ENCODE assay signal across 24 cellular contexts in the genomic region with DNA sequence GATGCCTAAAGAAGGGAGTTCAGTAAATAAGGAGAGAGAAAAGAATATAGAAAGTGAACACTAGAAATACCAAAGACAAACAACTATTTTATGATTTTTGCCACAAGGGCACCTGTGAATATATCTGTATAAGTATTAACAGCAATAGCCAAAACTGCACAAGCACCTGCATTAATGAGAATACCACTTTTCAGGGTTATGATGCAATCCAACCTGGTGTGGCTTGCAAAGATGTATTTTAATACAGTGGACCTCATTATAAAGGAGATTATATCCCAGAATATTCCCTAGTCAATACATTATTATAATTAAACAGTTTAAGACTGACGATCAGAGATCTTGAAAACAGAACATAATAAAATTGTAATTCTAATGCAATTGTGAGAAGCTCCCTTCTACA. TPM values are rescaled to one million over a fixed set of nuclear protein-coding genes. Genes with fewer than 3 reads are reported as not detected.
DNase-seq lines count a peak whose midpoint lies in the region; ATAC-seq and TF ChIP-seq lines count a peak whose summit lies in the region.
"Had no signal": no experiment of that assay in that cellular context is flagged by ENCODE, and none has a peak within 500 bp of the region (broad histone marks: within the 10 kb centered on the region; RNA-seq: fewer than 3 reads in every experiment).

No MANE protein-coding gene starts in this region.

- H3K4ac ChIP-seq in IMR-90 (ENCODE audit: low read depth, low read length), result no peak overlapping the region

- in situ Hi-C loops in IMR-90 (cut with MboI; ENCODE audit: low sequenced_read_pairs) (no loop called here), GM23248 (cut with MboI) (no loop called here)

- H3K4me3 ChIP-seq in IMR-90 (ENCODE audit: insufficient read depth, low read depth, low read length) (no peak overlapping the region), GM23248 (no peak overlapping the region)
- H3K4me3 ChIP-seq: gastroesophageal sphincter, testis had no signal

- no peaks in the 10 kb centered on the region for H3K27me3 Mint-ChIP-seq in T-helper 17 cell
- no peaks in the 10 kb centered on the region for H3K27me3 Mint-ChIP-seq in naive thymus-derived CD8-positive, alpha-beta T cell
- H3K27me3 Mint-ChIP-seq: activated naive CD4-positive, alpha-beta T cell treated with anti-CD3 and anti-CD28 coated beads, Interleukin-2, amount 50 U/mL, for 24 hours; stimulated activated naive CD8-positive, alpha-beta T cell treated with anti-CD3 and anti-CD28 coated beads, Interleukin-15, Interleukin-2, amounts not matched to agents 100 ng/mL and 50 ng/mL, for 24 hours had no signal

- no peak overlapping the region for H2BK120ac ChIP-seq in IMR-90 (ENCODE audit: low read depth, low read length)

- no peaks in the 10 kb centered on the region for H3K36me3 ChIP-seq in IMR-90 (ENCODE audit: control insufficient read depth, insufficient read depth, low read length)
- H3K36me3 ChIP-seq in GM23248 (ENCODE audit: low read depth), result no peaks in the 10 kb centered on the region
- H3K36me3 ChIP-seq: gastroesophageal sphincter had no signal

- H4K8ac ChIP-seq in IMR-90 (ENCODE audit: low read depth in 2 of 2, low read length in 2 of 2), result no peak overlapping the region

- peak overlapping the region; percentile 39 for H3K27ac Mint-ChIP-seq in T-helper 17 cell
- peak overlapping the region; percentile 1 to 78 (median 58) for H3K27ac Mint-ChIP-seq in naive thymus-derived CD8-positive, alpha-beta T cell
- H3K27ac Mint-ChIP-seq: activated CD8-positive, alpha-beta T cell treated with anti-CD3 and anti-CD28 coated beads, Interleukin-2, amount 10 ng/mL, durations not matched to agents 7 days and 5 days; activated T-helper 2 cell treated with anti-CD3 and anti-CD28 coated beads, Interferon-gamma antibody, Interleukin-2, Interleukin-4, amounts not matched to agents 10 μg/mL and 5 μg/mL and 100 μg/mL, durations not matched to agents 14 hours and 24 hours and 36 hours; CD14-positive monocyte; stimulated activated naive CD8-positive, alpha-beta T cell treated with anti-CD3 and anti-CD28 coated beads, Interleukin-15, Interleukin-2, amounts not matched to agents 100 ng/mL and 50 ng/mL, for 24 hours had no signal

- no peak for TF ChIP-seq POLR2A in IMR-90 (IDR thresholded peaks at IDR 0.05; ENCODE audit: low read depth, low read length)

- H3K9ac ChIP-seq in IMR-90 (ENCODE audit: low read depth, low read length) (no peak overlapping the region), GM23248 (no peak overlapping the region)

- H2AK5ac ChIP-seq in IMR-90 (ENCODE audit: low read depth, low read length), result no peak overlapping the region

- H3K9me1 ChIP-seq in IMR-90 (ENCODE audit: insufficient read depth, low read length), result no peaks in the 10 kb centered on the region

- no peaks in the 10 kb centered on the region for H3K9me2 ChIP-seq in GM23248 (ENCODE audit: insufficient read depth)

- H3K79me2 ChIP-seq in GM23248 (ENCODE audit: insufficient read depth), result peaks cover 87% of the 10 kb centered on the region

- H4K20me1 ChIP-seq in IMR-90 (ENCODE audit: insufficient read depth, low read length) (peaks cover 43% of the 10 kb centered on the region), GM23248 (ENCODE audit: insufficient read depth) (0 out of 2 replicates have a peak, but pooled peaks cover 5% of the 10 kb centered on the region)

- no peak overlapping the region for H3K18ac ChIP-seq in IMR-90 (ENCODE audit: low read depth, low read length)

- no peak for TF ChIP-seq RAD21 in IMR-90 (IDR thresholded peaks at IDR 0.05; ENCODE audit: low read length)

- dilution Hi-C loops in IMR-90 (cut with HindIII; ENCODE audit: low sequenced_read_pairs, unreplicated experiment), result no loop called here

- intact Hi-C loops in IMR-90 (cut with micrococcal nuclease), result loop anchor here (5.0 to 10.0 kb wide), 2 partner anchors 48 to 226 kb away; a partner anchor contains a TSS

- peaks cover 32% of the 10 kb centered on the region for H3K4me1 Mint-ChIP-seq in T-helper 17 cell
- H3K4me1 Mint-ChIP-seq in naive thymus-derived CD8-positive, alpha-beta T cell, result peaks cover 26 to 55% (median 50%) of the 10 kb centered on the region in 4 donors

- no peak overlapping the region for H4K5ac ChIP-seq in IMR-90 (ENCODE audit: low read depth, low read length)

- no peak for TF ChIP-seq CTCF in IMR-90 (conservative IDR thresholded peaks at IDR 0.05; ENCODE audit: low read depth, low read length)

- no peaks in the 10 kb centered on the region for H3K9me3 ChIP-seq in IMR-90 (ENCODE audit: control insufficient read depth, insufficient read depth, low read length)
- H3K9me3 ChIP-seq in T-helper 17 cell (ENCODE audit: control insufficient read depth, low read length, poor library complexity, severe bottlenecking), result no peaks in the 10 kb centered on the region
- H3K9me3 ChIP-seq in GM23248 (ENCODE audit: low read depth), result no peaks in the 10 kb centered on the region
- H3K9me3 ChIP-seq: gastroesophageal sphincter, testis had no signal

- ATAC-seq in IMR-90 (ENCODE audit: low read depth) (no peak), T-helper 17 cell (no peak), HG02970 (IDR thresholded peaks at IDR 0.05; ENCODE audit: low FRiP score, unreplicated experiment) (no peak)
- no peak for ATAC-seq in naive thymus-derived CD8-positive, alpha-beta T cell
- ATAC-seq: activated CD8-positive, alpha-beta T cell treated with anti-CD3 and anti-CD28 coated beads, Interleukin-2, amount 10 ng/mL, durations not matched to agents 7 days and 5 days; gastroesophageal sphincter; left colon; right cardiac atrium had no signal

- no peak overlapping the region for H3K23ac ChIP-seq in IMR-90 (ENCODE audit: low read depth, low read length)

- no peak overlapping the region for H2AK9ac ChIP-seq in IMR-90 (replicated peaks; ENCODE audit: low read depth, low read length, poor library complexity)

- H2BK20ac ChIP-seq in IMR-90 (ENCODE audit: low read depth, low read length), result no peak overlapping the region

- H3K4me1 ChIP-seq in IMR-90 (ENCODE audit: control insufficient read depth, insufficient read depth, low read length), result no peaks in the 10 kb centered on the region
- H3K4me1 ChIP-seq in GM23248 (ENCODE audit: insufficient read depth), result peaks cover 15% of the 10 kb centered on the region

- no peak overlapping the region for H3K56ac ChIP-seq in IMR-90 (ENCODE audit: extremely low read depth, insufficient read depth, low read length)

- no peak overlapping the region for H2BK15ac ChIP-seq in IMR-90 (ENCODE audit: low read depth, low read length)

- DNase-seq in DMS 273 (lab: John Stamatoyannopoulos, UW; ENCODE audit: unreplicated experiment) (peak; percentile 25), DMS 273 treated with DMSO at 0.1 percent for 48 hours (lab: John Stamatoyannopoulos, UW) (no peak), IMR-90 (no peak), T-helper 17 cell (no peak), NCI-H1105 treated with DMSO at 0.1 percent for 48 hours (lab: John Stamatoyannopoulos, UW) (no peak), GM23248 (no peak)
- DNase-seq in naive thymus-derived CD8-positive, alpha-beta T cell, result no peak
- DNase-seq: 8988T; activated CD4-positive, alpha-beta T cell treated with anti-CD3 and anti-CD28 coated beads for 4 hours; activated CD8-positive, alpha-beta T cell treated with anti-CD3 and anti-CD28 coated beads, Interleukin-2, amount 10 ng/mL, durations not matched to agents 7 days and 5 days; hippocampal formation; Kasumi-1; left colon; NCI-H526 treated with DMSO at 0.1 percent for 48 hours; right cardiac atrium; SHP77 treated with DMSO at 0.1 percent for 48 hours; stimulated activated CD4-positive, alpha-beta T cell treated with anti-CD3 and anti-CD28 coated beads, Interleukin-1b, Interleukin-23, amount 100 ng/mL, for 48 hours; testis had no signal

- peaks cover 16 to 30% of the 10 kb centered on the region in 2 experiments for H3K79me1 ChIP-seq in IMR-90 (ENCODE audit: low read depth in 1 of 2, low read length in 2 of 2)

- no peak overlapping the region for H2AFZ ChIP-seq in IMR-90 (replicated peaks; ENCODE audit: low read length, poor library complexity)
- no peak overlapping the region for H2AFZ ChIP-seq in GM23248

- H3K27me3 ChIP-seq in IMR-90 (ENCODE audit: control insufficient read depth, insufficient read depth, low read length), result no peaks in the 10 kb centered on the region
- H3K27me3 ChIP-seq in GM23248 (replicated peaks; ENCODE audit: insufficient read depth), result no peaks in the 10 kb centered on the region
- H3K27me3 ChIP-seq: gastroesophageal sphincter, testis had no signal

- peaks cover 7% of the 10 kb centered on the region; the same call in 1 of the 2 replicates for H3F3A ChIP-seq in GM23248 (ENCODE audit: insufficient read depth)

- no peak overlapping the region for H4K91ac ChIP-seq in IMR-90 (ENCODE audit: insufficient read depth, low read depth, low read length)

- WGBS in IMR-90 (ENCODE audit: extremely low coverage in 2 of 2, insufficient read length in 1 of 2), 2 experiments, result no CpG with 5 or more reads among the region's 1 CpG
- 60 to 67% methylated on average over 1 of the region's 1 CpG for WGBS in GM23248 (ENCODE audit: low coverage in 1 of 2, low lambda C conversion rate in 2 of 2, missing lambda C conversion rate in 2 of 2), 2 experiments

- CTCF ChIA-PET in IMR-90 (lab: Yijun Ruan, JAX), result no interaction called here

- POLR2A ChIA-PET in IMR-90 (lab: Charles Lee; ENCODE audit: unreplicated experiment), result no interaction called here
- POLR2A ChIA-PET in naive thymus-derived CD8-positive, alpha-beta T cell (lab: Charles Lee), result no interaction called here

- H3K36me3 Mint-ChIP-seq in T-helper 17 cell (ENCODE audit: low read depth), result peaks cover 2% of the 10 kb centered on the region
- H3K36me3 Mint-ChIP-seq in naive thymus-derived CD8-positive, alpha-beta T cell, result peaks cover 0 to 7% (median 0%) of the 10 kb centered on the region in 3 donors

- H3K27ac ChIP-seq in IMR-90 (ENCODE audit: insufficient read depth, low read length) (no peak overlapping the region), GM23248 (no peak overlapping the region)
- H3K27ac ChIP-seq: testis had no signal

- H3K4me3 Mint-ChIP-seq in T-helper 17 cell, result peak overlapping the region; percentile 45
- peak overlapping the region in 1 of 10 donors; percentile 20 for H3K4me3 Mint-ChIP-seq in naive thymus-derived CD8-positive, alpha-beta T cell
- H3K4me3 Mint-ChIP-seq: activated CD8-positive, alpha-beta T cell treated with anti-CD3 and anti-CD28 coated beads, Interleukin-2, amount 10 ng/mL, durations not matched to agents 7 days and 5 days; CD14-positive monocyte; stimulated activated naive CD8-positive, alpha-beta T cell treated with anti-CD3 and anti-CD28 coated beads, Interleukin-15, Interleukin-2, amounts not matched to agents 100 ng/mL and 50 ng/mL, for 24 hours had no signal

- no peak overlapping the region for H2BK5ac ChIP-seq in IMR-90 (ENCODE audit: low read depth, low read length, poor library complexity, severe bottlenecking)

- H3K9me3 Mint-ChIP-seq in naive thymus-derived CD8-positive, alpha-beta T cell, result no peaks in the 10 kb centered on the region
- H3K9me3 Mint-ChIP-seq: activated naive CD4-positive, alpha-beta T cell treated with anti-CD3 and anti-CD28 coated beads, Interleukin-2, amount 50 U/mL, for 24 hours; activated T-helper 2 cell treated with anti-CD3 and anti-CD28 coated beads, Interferon-gamma antibody, Interleukin-2, Interleukin-4, amounts not matched to agents 10 μg/mL and 5 μg/mL and 100 μg/mL, durations not matched to agents 14 hours and 24 hours and 36 hours; CD14-positive monocyte; stimulated activated naive CD8-positive, alpha-beta T cell treated with anti-CD3 and anti-CD28 coated beads, Interleukin-15, Interleukin-2, amounts not matched to agents 100 ng/mL and 50 ng/mL, for 24 hours had no signal

- no peak overlapping the region for H3K14ac ChIP-seq in IMR-90 (replicated peaks; ENCODE audit: low read depth, low read length)

- H3K4me2 ChIP-seq in IMR-90 (ENCODE audit: low read depth, low read length) (no peak overlapping the region), GM23248 (ENCODE audit: unreplicated experiment) (no peak overlapping the region)

- BruUV-seq in IMR-90 (replicated peaks; lab: Mats Ljungman, UMichigan), result no TSS peak

RNA-seq across cellular contexts. Expression of a gene that starts 4.0 kb away (rescaled TPM):
- total RNA-seq in IMR-90 (2012; rRNA removed), result 12.9 and 16.9 TPM in 2 replicates
- polyA plus RNA-seq in IMR-90 (2012; rRNA removed), result 4.7 and 5.7 TPM in 2 replicates
- 0.93 and 1.1 TPM in 2 replicates for polyA plus RNA-seq in IMR-90 (2012; cell fraction: cytosol; rRNA removed)
- 1.2 and 12.8 TPM in 2 replicates for polyA plus RNA-seq in IMR-90 (2012; cell fraction: nucleus; rRNA removed; ENCODE audit: low replicate concordance)
- 10 to 100 TPM; 56.1 to 59.6 TPM for total RNA-seq in T-helper 17 cell
- total RNA-seq in naive thymus-derived CD8-positive, alpha-beta T cell, result 10 to 100 TPM; 51.6 to 54.9 TPM
- polyA plus RNA-seq in naive thymus-derived CD8-positive, alpha-beta T cell, result 10 to 100 TPM in 1 of 3 donors, 1 to 10 TPM in 2; 7.4 to 11.2 (median 8.9) TPM
- 6.7 and 11.0 TPM in 2 replicates for total RNA-seq in GM23248 (2014; rRNA removed; shearing (Covaris generic))
- 5.6 and 5.8 TPM in 2 replicates for polyA plus RNA-seq in GM23248 (2016; fragmentation: Nextera tagmentation; extraction: Ambion mirVana)
